Comparison of ENCODE assay signal across 16 cellular contexts in the genomic region with DNA sequence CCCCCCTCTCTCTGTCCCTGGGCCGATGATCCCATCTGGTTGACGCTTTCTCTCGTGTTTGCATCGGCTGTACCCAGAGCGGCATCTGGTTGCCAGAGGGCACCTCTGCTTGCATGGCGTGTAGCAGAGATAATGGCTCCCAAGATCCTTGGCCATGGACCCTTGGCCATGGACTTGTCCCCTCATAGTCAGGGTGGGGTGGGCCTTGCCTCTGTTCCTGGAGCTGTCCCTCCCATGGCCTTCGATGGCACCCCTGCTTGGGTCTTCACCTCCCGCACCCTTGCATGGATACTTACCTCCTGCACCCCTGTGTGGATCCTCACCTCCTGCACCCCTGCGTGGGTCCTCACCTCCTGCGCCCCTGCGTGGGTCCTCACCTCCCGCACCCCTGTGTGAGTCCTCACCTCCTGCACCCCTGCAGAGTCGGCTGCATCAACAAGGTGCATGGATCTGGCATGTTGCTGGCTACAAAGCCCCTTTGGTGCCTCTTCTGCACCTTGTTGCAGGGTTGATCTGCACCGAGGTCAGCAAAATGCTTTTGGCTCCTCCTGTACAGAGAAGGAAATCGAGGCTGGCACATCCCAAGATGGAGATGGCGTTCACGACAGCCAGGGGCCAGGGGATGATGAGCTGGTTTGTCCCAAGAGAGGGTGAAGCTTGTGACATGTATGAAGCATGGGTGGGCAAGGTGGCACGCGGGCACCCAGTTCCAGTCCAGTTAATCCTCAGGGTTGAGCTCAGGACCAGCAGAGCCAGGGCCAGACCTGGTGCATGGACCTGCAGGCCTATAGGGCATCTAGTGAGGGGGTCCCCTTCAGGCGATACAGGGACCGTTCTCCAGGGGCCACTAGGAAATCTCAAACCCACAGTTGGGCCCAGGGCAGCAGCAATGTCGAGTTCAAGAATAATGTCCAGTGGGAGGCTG. TPM values are rescaled to one million over a fixed set of nuclear protein-coding genes. Genes with fewer than 3 reads are reported as not detected.
DNase-seq lines count a peak whose midpoint lies in the region; ATAC-seq, FAIRE-seq and TF ChIP-seq lines count a peak whose summit lies in the region.
"Had no signal": no experiment of that assay in that cellular context is flagged by ENCODE, and none has a peak within 500 bp of the region (broad histone marks: within the 10 kb centered on the region; RNA-seq: fewer than 3 reads in every experiment).

No MANE protein-coding gene starts in this region.

- no peak for FAIRE-seq in H1 (lab: Jason Lieb, UNC)
- FAIRE-seq: G401.6, GM12892 had no signal

- no peak for TF ChIP-seq CTCF in natural killer cell (IDR thresholded peaks at IDR 0.05)
- no peak for TF ChIP-seq CTCF in H1 (IDR thresholded peaks at IDR 0.05; ENCODE audit: control extremely low read depth in 1 of 3, insufficient read depth in 1 of 3, low read depth in 1 of 3, low read length in 3 of 3)

- H3K23ac ChIP-seq in H1 (ENCODE audit: insufficient read length), result no peak overlapping the region

- WGBS in H1 (ENCODE audit: extremely low coverage in 1 of 2, insufficient coverage in 1 of 2, insufficient read length in 1 of 2, insufficient replicate concordance in 2 of 2, low coverage in 1 of 2, low lambda C conversion rate in 2 of 2, missing lambda C conversion rate in 1 of 2), 2 experiments, result 83% methylated on average over 22 of the region's 22 CpGs; no CpG with 5 or more reads in 1 of the 2 experiments
- 46 to 50% methylated on average over 22 of the region's 22 CpGs for WGBS in GM23248 (ENCODE audit: low coverage in 1 of 2, low lambda C conversion rate in 2 of 2, missing lambda C conversion rate in 2 of 2), 2 experiments

- H3K9me3 Mint-ChIP-seq in natural killer cell treated with Interleukin-12 subunit alpha and Interleukin-12 subunit beta and Interleukin-15 and Interleukin-18, amount 100 ng/mL, for 72 hours, result no peaks in the 10 kb centered on the region
- no peaks in the 10 kb centered on the region for H3K9me3 Mint-ChIP-seq in natural killer cell

- TF ChIP-seq POLR2A in H1 (IDR thresholded peaks at IDR 0.05; ENCODE audit: control extremely low read depth in 1 of 2, low read depth in 2 of 2, low read length in 2 of 2), result no peak

- no peak overlapping the region for H3K9ac ChIP-seq in H1 (replicated peaks in 1 of 4; ENCODE audit: extremely low read depth in 1 of 4, low read depth in 3 of 4, low read length in 3 of 4)
- no peak overlapping the region for H3K9ac ChIP-seq in GM23248

- H3K4ac ChIP-seq in H1 (replicated peaks; ENCODE audit: insufficient read length, low read depth, low read length), result no peak overlapping the region

- H2AFZ ChIP-seq in H1 (ENCODE audit: low read length) (no peak overlapping the region), GM23248 (no peak overlapping the region)

- H3K9me3 ChIP-seq in H1 (ENCODE audit: insufficient read depth in 2 of 2, low read depth in 1 of 2, low read length in 1 of 2), result no peaks in the 10 kb centered on the region
- H3K9me3 ChIP-seq in GM23248 (ENCODE audit: low read depth), result no peaks in the 10 kb centered on the region
- H3K9me3 ChIP-seq: HAP-1 had no signal

- TF ChIP-seq RAD21 in H1 (IDR thresholded peaks at IDR 0.05 in 1 of 2, conservative IDR thresholded peaks at IDR 0.05 in 1 of 2; ENCODE audit: low read depth in 2 of 2, low read length in 2 of 2), result no peak

- H3K79me2 ChIP-seq in H1 (ENCODE audit: control insufficient read depth in 1 of 2, insufficient read depth in 2 of 2, low read length in 2 of 2) (no peaks in the 10 kb centered on the region), GM23248 (ENCODE audit: insufficient read depth) (no peaks in the 10 kb centered on the region)

- CTCF ChIA-PET in H1 (lab: Charles Lee; ENCODE audit: partially characterized antibody), result no interaction called here

- no peaks in the 10 kb centered on the region for H3K79me1 ChIP-seq in H1 (ENCODE audit: low read depth, low read length)

- no peak overlapping the region for H3K14ac ChIP-seq in H1 (ENCODE audit: insufficient read length)

- no peaks in the 10 kb centered on the region for H3F3A ChIP-seq in GM23248 (ENCODE audit: insufficient read depth)

- H3K18ac ChIP-seq in H1 (ENCODE audit: extremely low read depth, low read length), result no peak overlapping the region

- ATAC-seq in natural killer cell treated with Interleukin-12 subunit alpha and Interleukin-12 subunit beta and Interleukin-15 and Interleukin-18, amount 100 ng/mL, for 72 hours, result peak in 1 of 2 donors; percentile 11
- no peak for ATAC-seq in natural killer cell

- 0 out of 2 replicates have a peak overlapping the region, but pooled peaks have one; percentile 5 for H2AK5ac ChIP-seq in H1 (ENCODE audit: low read depth, low read length)

- H4K8ac ChIP-seq in H1 (ENCODE audit: extremely low read depth, insufficient read depth, low read length), result no peak overlapping the region

- H3K36me3 ChIP-seq in H1 (ENCODE audit: control insufficient read depth in 2 of 4, insufficient read depth in 4 of 4, low read length in 3 of 4) (no peaks in the 10 kb centered on the region), GM23248 (ENCODE audit: low read depth) (no peaks in the 10 kb centered on the region)
- H3K36me3 ChIP-seq: HAP-1 had no signal

- H4K5ac ChIP-seq in H1 (ENCODE audit: insufficient read length, low read depth, low read length), result no peak overlapping the region

- no peak overlapping the region for H3K4me3 ChIP-seq in H1 (ENCODE audit: extremely low read depth in 1 of 4, insufficient read depth in 2 of 4, low read depth in 3 of 4, low read length in 4 of 4)
- H3K4me3 ChIP-seq in GM23248, result no peak overlapping the region
- H3K4me3 ChIP-seq: HAP-1 had no signal

- intact Hi-C loops in natural killer cell (cut with micrococcal nuclease) (no loop called here), posterior vena cava (cut with DNase I) (no loop called here)

- no peak overlapping the region for H3K4me3 Mint-ChIP-seq in natural killer cell treated with Interleukin-12 subunit alpha and Interleukin-12 subunit beta and Interleukin-15 and Interleukin-18, amount 100 ng/mL, for 72 hours
- no peak overlapping the region for H3K4me3 Mint-ChIP-seq in natural killer cell
- H3K4me3 Mint-ChIP-seq: CD4-positive, alpha-beta memory T cell had no signal

- in situ Hi-C loops in GM23248 (cut with MboI), result no loop called here

- H3K56ac ChIP-seq in H1 (replicated peaks; ENCODE audit: insufficient read length, low read depth, low read length), result no peak overlapping the region

- no peak for TF ChIP-seq EP300 in H1 (IDR thresholded peaks at IDR 0.05; ENCODE audit: borderline replicate concordance in 1 of 2, low read depth in 2 of 2, low read length in 2 of 2)

- no peak overlapping the region for H3K4me2 ChIP-seq in H1 (ENCODE audit: insufficient read depth in 1 of 2, low read depth in 2 of 2, low read length in 2 of 2)
- H3K4me2 ChIP-seq in GM23248 (ENCODE audit: unreplicated experiment), result no peak overlapping the region

- H3K27ac Mint-ChIP-seq in natural killer cell treated with Interleukin-12 subunit alpha and Interleukin-12 subunit beta and Interleukin-15 and Interleukin-18, amount 100 ng/mL, for 72 hours, result no peak overlapping the region
- no peak overlapping the region for H3K27ac Mint-ChIP-seq in natural killer cell
- H3K27ac Mint-ChIP-seq: CD4-positive, alpha-beta memory T cell had no signal

- H2BK20ac ChIP-seq in H1 (ENCODE audit: low read length), result no peak overlapping the region

- H2BK15ac ChIP-seq in H1 (ENCODE audit: low read length), result no peak overlapping the region

- H3K4me1 ChIP-seq in H1 (replicated peaks in 1 of 4; ENCODE audit: control insufficient read depth in 3 of 4, insufficient read depth in 4 of 4, low read length in 3 of 4) (peaks cover 0 to 2% (median 0%) of the 10 kb centered on the region in 4 experiments; a peak in 2 of 7 replicates), GM23248 (ENCODE audit: insufficient read depth) (no peaks in the 10 kb centered on the region)
- H3K4me1 ChIP-seq: HAP-1 had no signal

- DNase-seq in NCI-H2171 (lab: John Stamatoyannopoulos, UW) (peak; percentile 70), NCI-H2171 treated with DMSO at 0.1 percent for 48 hours (lab: John Stamatoyannopoulos, UW) (no peak), natural killer cell (no peak), H1 (ENCODE audit: low read depth in 1 of 2, low spot score in 2 of 2) (no peak), posterior vena cava (ENCODE audit: low spot score) (peak; percentile 67), NCI-H1694 (lab: John Stamatoyannopoulos, UW) (no peak), GM23248 (no peak)
- peak; percentile 58 for DNase-seq in natural killer cell treated with Interleukin-12 subunit alpha and Interleukin-12 subunit beta and Interleukin-15 and Interleukin-18, amount 100 ng/mL, for 72 hours (ENCODE audit: low spot score)
- DNase-seq: C1 segment of cervical spinal cord; Calu3; CD4-positive, alpha-beta memory T cell; COR-L47; DND-41 had no signal

- no peaks in the 10 kb centered on the region for H4K20me1 ChIP-seq in H1 (replicated peaks in 1 of 2; ENCODE audit: control insufficient read depth in 1 of 2, insufficient read depth in 2 of 2, low read length in 2 of 2)
- H4K20me1 ChIP-seq in GM23248 (ENCODE audit: insufficient read depth), result no peaks in the 10 kb centered on the region

- no peaks in the 10 kb centered on the region; the same call in 1 of the 2 replicates for H3K23me2 ChIP-seq in H1 (ENCODE audit: low read depth, low read length)

- POLR2A ChIA-PET in H1 (lab: Charles Lee; ENCODE audit: partially characterized antibody), result no interaction called here

- H3K27ac ChIP-seq in H1 (ENCODE audit: low read depth, low read length), result no peak overlapping the region
- no peak overlapping the region for H3K27ac ChIP-seq in GM23248

- no peak overlapping the region for H2BK12ac ChIP-seq in H1 (ENCODE audit: low read depth, low read length)

- H3K4me1 Mint-ChIP-seq in natural killer cell treated with Interleukin-12 subunit alpha and Interleukin-12 subunit beta and Interleukin-15 and Interleukin-18, amount 100 ng/mL, for 72 hours (ENCODE audit: low read depth in 2 of 2), result no peaks in the 10 kb centered on the region
- H3K4me1 Mint-ChIP-seq in natural killer cell, result no peaks in the 10 kb centered on the region
- H3K4me1 Mint-ChIP-seq: CD4-positive, alpha-beta memory T cell had no signal

- H3K36me3 Mint-ChIP-seq in natural killer cell treated with Interleukin-12 subunit alpha and Interleukin-12 subunit beta and Interleukin-15 and Interleukin-18, amount 100 ng/mL, for 72 hours, result no peaks in the 10 kb centered on the region
- H3K36me3 Mint-ChIP-seq in natural killer cell, result no peaks in the 10 kb centered on the region
- H3K36me3 Mint-ChIP-seq: CD4-positive, alpha-beta memory T cell had no signal

- no peak overlapping the region for H4K91ac ChIP-seq in H1 (replicated peaks; ENCODE audit: insufficient read length, low read length)

- H2BK5ac ChIP-seq in H1 (ENCODE audit: low read depth, low read length), result no peak overlapping the region

- H3K27me3 ChIP-seq in H1 (replicated peaks in 1 of 4; ENCODE audit: control insufficient read depth in 3 of 4, extremely low read depth in 1 of 4, insufficient read depth in 3 of 4, low read length in 3 of 4), result no peaks in the 10 kb centered on the region; a peak in 1 of 7 replicates
- H3K27me3 ChIP-seq in GM23248 (replicated peaks; ENCODE audit: insufficient read depth), result no peaks in the 10 kb centered on the region

- no peak overlapping the region for H2BK120ac ChIP-seq in H1 (replicated peaks; ENCODE audit: low read depth, low read length)

- no peaks in the 10 kb centered on the region for H3K9me2 ChIP-seq in GM23248 (ENCODE audit: insufficient read depth)

- peaks cover 0 to 18% of the 10 kb centered on the region in 2 donors for H3K27me3 Mint-ChIP-seq in natural killer cell treated with Interleukin-12 subunit alpha and Interleukin-12 subunit beta and Interleukin-15 and Interleukin-18, amount 100 ng/mL, for 72 hours
- peaks cover 0 to 10% of the 10 kb centered on the region in 2 donors for H3K27me3 Mint-ChIP-seq in natural killer cell (ENCODE audit: low read depth in 2 of 2)

RNA-seq across cellular contexts. Expression of gene C1orf174, which starts 46.1 kb away (rescaled TPM):
- total RNA-seq in natural killer cell treated with Interleukin-12 subunit alpha and Interleukin-12 subunit beta and Interleukin-15 and Interleukin-18, amount 100 ng/mL, for 72 hours, result 10 to 100 TPM; 31.0 to 34.6 TPM
- total RNA-seq in natural killer cell, result 10 to 100 TPM; 52.9 to 62.3 (median 61.5) TPM
- 28.4 and 28.5 TPM in 2 replicates for total RNA-seq in H1 (2021; fragmentation: NEBNext Ultra II Directional; extraction: Animal tissue kit (Norgen Biotek cat#: 25700))
- polyA plus RNA-seq in H1 (2011; rRNA removed), result 31.1 and 32.4 TPM in 2 replicates
- polyA plus RNA-seq in H1 (2011; cell fraction: cytosol; rRNA removed), result 35.9 TPM
- 31.2 TPM for polyA plus RNA-seq in H1 (2011; cell fraction: nucleus; rRNA removed)
- 25.9 to 34.1 TPM (median 27.7 TPM) in 4 replicates for polyA plus RNA-seq in H1 (2012, experiment 1 of 2)
- polyA plus RNA-seq in H1 (2012, experiment 2 of 2), result 7.2 TPM
- 21.3 TPM for polyA plus RNA-seq in H1 (2013, experiment 1 of 2)
- 22.1 TPM for polyA plus RNA-seq in H1 (2013, experiment 2 of 2)
- polyA minus RNA-seq in H1 (2011; rRNA and poly(A)+ RNA removed), result 21.0 and 24.5 TPM in 2 replicates
- 16.9 TPM for polyA minus RNA-seq in H1 (2011; cell fraction: cytosol; rRNA and poly(A)+ RNA removed)
- polyA minus RNA-seq in H1 (2011; cell fraction: nucleus; rRNA and poly(A)+ RNA removed), result 11.5 TPM
- total RNA-seq in posterior vena cava, result 10 to 100 TPM; 18.7 to 20.4 TPM
- 18.5 and 33.2 TPM in 2 replicates for total RNA-seq in GM23248 (2014; rRNA removed; shearing (Covaris generic))
- 35.9 and 36.9 TPM in 2 replicates for polyA plus RNA-seq in GM23248 (2016; fragmentation: Nextera tagmentation; extraction: Ambion mirVana)

Comparison
In these comparisons a context has a peak if more than half of its experiments do, and no peak if none do; other contexts are left out.
1. DNase-seq: peak in NCI-H2171 (single experiment), natural killer cell treated with Interleukin-12 subunit alpha and Interleukin-12 subunit beta and Interleukin-15 and Interleukin-18, amount 100 ng/mL, for 72 hours (single experiment) and posterior vena cava (single experiment); none in NCI-H2171 treated with DMSO at 0.1 percent for 48 hours (single experiment), natural killer cell (single experiment), H1 (0 of 2), NCI-H1694 (single experiment) and GM23248 (single experiment).